2 cellular contexts compared by ENCODE assay signal in the genomic region with DNA sequence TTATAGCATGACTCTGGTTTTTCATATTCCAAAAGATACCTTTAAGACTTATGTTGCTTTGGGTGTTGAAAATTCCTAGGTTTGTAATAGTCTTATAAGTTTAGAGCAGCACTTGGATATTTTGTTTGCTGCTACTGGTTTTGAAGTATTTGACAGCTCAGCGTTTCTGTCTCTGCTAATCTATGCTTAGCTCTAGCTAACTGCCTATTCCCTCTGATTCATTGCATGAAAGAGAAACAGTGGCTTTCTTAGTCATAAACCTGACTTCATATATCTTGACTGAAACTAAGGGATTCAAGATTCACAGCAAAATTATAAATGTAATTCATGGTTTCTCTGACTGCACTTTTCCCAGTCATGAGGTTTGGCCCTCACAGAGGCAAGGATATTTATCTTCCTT.
TF ChIP-seq lines count a peak whose summit lies in the region.

No MANE protein-coding gene starts in this region.

TF ChIP-seq in IMR-90, 13 proteins besides CTCF, POLR2A, EP300 and RAD21:
- no peak for TF ChIP-seq MAZ (IDR thresholded peaks at IDR 0.05; ENCODE audit: borderline replicate concordance, low read depth, low read length)
- TF ChIP-seq FOS (IDR thresholded peaks at IDR 0.05; ENCODE audit: low read depth, low read length) = peak; percentile 27; the same call in 1 of the 2 replicates
- TF ChIP-seq CHD1 (IDR thresholded peaks at IDR 0.05; ENCODE audit: low read depth, low read length) = no peak
- TF ChIP-seq RCOR1 (IDR thresholded peaks at IDR 0.05; ENCODE audit: insufficient replicate concordance, low read length) = no peak
- peak; percentile 98 for TF ChIP-seq MAFK (IDR thresholded peaks at IDR 0.05; ENCODE audit: low read depth, low read length)
- TF ChIP-seq, protein P1, sequence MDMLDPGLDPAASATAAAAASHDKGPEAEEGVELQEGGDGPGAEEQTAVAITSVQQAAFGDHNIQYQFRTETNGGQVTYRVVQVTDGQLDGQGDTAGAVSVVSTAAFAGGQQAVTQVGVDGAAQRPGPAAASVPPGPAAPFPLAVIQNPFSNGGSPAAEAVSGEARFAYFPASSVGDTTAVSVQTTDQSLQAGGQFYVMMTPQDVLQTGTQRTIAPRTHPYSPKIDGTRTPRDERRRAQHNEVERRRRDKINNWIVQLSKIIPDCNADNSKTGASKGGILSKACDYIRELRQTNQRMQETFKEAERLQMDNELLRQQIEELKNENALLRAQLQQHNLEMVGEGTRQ (IDR thresholded peaks at IDR 0.05; ENCODE audit: low read depth, low read length) = no peak

TF ChIP-seq in H1, 55 proteins besides CTCF, POLR2A, EP300 and RAD21:
- TF ChIP-seq RXRA (IDR thresholded peaks at IDR 0.05; ENCODE audit: insufficient read depth, low read depth, low read length) = no peak
- TF ChIP-seq MAFK (IDR thresholded peaks at IDR 0.05; ENCODE audit: low read depth, low read length) = 0 out of 2 replicates have a peak, but pooled peaks have one; percentile 33
TF ChIP-seq in H1: peak in this region for 1.
